21 cellular contexts compared by ENCODE assay signal in genomic region chr12:51357374-51358047, GRCh38. TPM values are rescaled to one million over a fixed set of nuclear protein-coding genes. Genes with fewer than 3 reads are reported as not detected.
DNase-seq lines count a peak whose midpoint lies in the region; ATAC-seq, FAIRE-seq and TF ChIP-seq lines count a peak whose summit lies in the region.
"Had no signal": no experiment of that assay in that cellular context is flagged by ENCODE, and none has a peak within 500 bp of the region (broad histone marks: within the 10 kb centered on the region; RNA-seq: fewer than 3 reads in every experiment).

No MANE protein-coding gene starts in this region.

- H3K9me3 Mint-ChIP-seq in activated T-helper 1 cell treated with anti-CD3 and anti-CD28 coated beads, Interleukin-12 subunit alpha, Interleukin-12 subunit beta, Interleukin-2, Interleukin-4 antibody, amounts not matched to agents 30 ng/mL and 10 ng/mL and 1 ng/mL, durations not matched to agents 14 hours and 24 hours and 36 hours, result no peaks in the 10 kb centered on the region
- H3K9me3 Mint-ChIP-seq: activated CD4-positive, alpha-beta T cell treated with anti-CD3 and anti-CD28 coated beads, Interleukin-2, amount 10 ng/mL, durations not matched to agents 7 days and 5 days; type B pancreatic cell had no signal

- H3K27me3 Mint-ChIP-seq in activated T-helper 1 cell treated with anti-CD3 and anti-CD28 coated beads, Interleukin-12 subunit alpha, Interleukin-12 subunit beta, Interleukin-2, Interleukin-4 antibody, amounts not matched to agents 30 ng/mL and 10 ng/mL and 1 ng/mL, durations not matched to agents 14 hours and 24 hours and 36 hours (ENCODE audit: insufficient read depth), result peaks cover 5% of the 10 kb centered on the region
- H3K27me3 Mint-ChIP-seq: activated CD4-positive, alpha-beta T cell treated with anti-CD3 and anti-CD28 coated beads, Interleukin-2, amount 10 ng/mL, durations not matched to agents 7 days and 5 days; type B pancreatic cell had no signal

- H3K4me3 Mint-ChIP-seq in activated T-helper 1 cell treated with anti-CD3 and anti-CD28 coated beads, Interleukin-12 subunit alpha, Interleukin-12 subunit beta, Interleukin-2, Interleukin-4 antibody, amounts not matched to agents 30 ng/mL and 10 ng/mL and 1 ng/mL, durations not matched to agents 14 hours and 24 hours and 36 hours, result peak overlapping the region; percentile 37
- H3K4me3 Mint-ChIP-seq: activated CD4-positive, alpha-beta T cell treated with anti-CD3 and anti-CD28 coated beads, Interleukin-2, amount 10 ng/mL, durations not matched to agents 7 days and 5 days; type B pancreatic cell had no signal

- peaks cover 11 to 69% (median 16%) of the 10 kb centered on the region in 10 experiments for H3K4me1 ChIP-seq in BLaER1 treated with 17β-estradiol and CSF1 and Interleukin-3, amounts not matched to agents 10 nM and 100 nM
- H3K4me1 ChIP-seq in small intestine (ENCODE audit: control insufficient read depth in 2 of 2, insufficient read depth in 1 of 2, low read depth in 1 of 2, low read length in 1 of 2), result no peaks in the 10 kb centered on the region
- no peaks in the 10 kb centered on the region for H3K4me1 ChIP-seq in left ventricle myocardium inferior

- WGBS in small intestine, 3 donors, result 80 to 95% (median 90%) methylated on average over 10 of the region's 10 CpGs

- TF ChIP-seq POLR2A in GM12892 (IDR thresholded peaks at IDR 0.05; ENCODE audit: low read depth, low read length), result peak; percentile 58; the same call in 1 of the 2 replicates

- H3K9me3 ChIP-seq in BLaER1 treated with 17β-estradiol and CSF1 and Interleukin-3, amounts not matched to agents 10 nM and 100 nM (replicated peaks in 1 of 11), result no peaks in the 10 kb centered on the region
- no peaks in the 10 kb centered on the region for H3K9me3 ChIP-seq in small intestine (ENCODE audit: control insufficient read depth, low read depth)
- H3K9me3 ChIP-seq in left ventricle myocardium inferior (replicated peaks), result no peaks in the 10 kb centered on the region
- H3K9me3 ChIP-seq: BE2C, body of pancreas had no signal

- H3K4me3 ChIP-seq in BLaER1 treated with 17β-estradiol and CSF1 and Interleukin-3, amounts not matched to agents 10 nM and 100 nM, result peak overlapping the region in 1 of 10 experiments; percentile 19; a peak in 1 of 20 replicates
- H3K4me3 ChIP-seq in small intestine (ENCODE audit: low read depth in 1 of 2, low read length in 2 of 2), result no peak overlapping the region
- no peak overlapping the region for H3K4me3 ChIP-seq in left ventricle myocardium inferior
- H3K4me3 ChIP-seq: body of pancreas had no signal

- TF ChIP-seq CTCF in left ventricle myocardium inferior (IDR thresholded peaks at IDR 0.05; ENCODE audit: borderline replicate concordance), result no peak

- H3K36me3 ChIP-seq in BLaER1 treated with 17β-estradiol and CSF1 and Interleukin-3, amounts not matched to agents 10 nM and 100 nM, result no peaks in the 10 kb centered on the region
- H3K36me3 ChIP-seq in small intestine (ENCODE audit: control insufficient read depth in 2 of 2, insufficient read depth in 2 of 2, low read length in 2 of 2) (peaks cover 2 to 38% of the 10 kb centered on the region in 2 donors), left ventricle myocardium inferior (no peaks in the 10 kb centered on the region)

- H4K20me1 ChIP-seq in BLaER1 treated with 17β-estradiol and CSF1 and Interleukin-3, amounts not matched to agents 10 nM and 100 nM, result no peaks in the 10 kb centered on the region

- H3K27me3 ChIP-seq in BLaER1 treated with 17β-estradiol and CSF1 and Interleukin-3, amounts not matched to agents 10 nM and 100 nM, result peaks cover 0 to 23% (median 0%) of the 10 kb centered on the region in 11 experiments; a peak in 7 of 22 replicates
- H3K27me3 ChIP-seq in small intestine (ENCODE audit: control insufficient read depth in 2 of 2, insufficient read depth in 2 of 2, low read length in 2 of 2), result no peaks in the 10 kb centered on the region
- H3K27me3 ChIP-seq in left ventricle myocardium inferior (ENCODE audit: low read depth), result peaks cover 7% of the 10 kb centered on the region
- H3K27me3 ChIP-seq: BE2C, body of pancreas had no signal

- H3K4me2 ChIP-seq in BLaER1 treated with 17β-estradiol and CSF1 and Interleukin-3, amounts not matched to agents 10 nM and 100 nM, result peak overlapping the region; percentile 55 to 95 (median 76)

- DNase-seq in GM12892 (ENCODE audit: insufficient read length) (no peak), small intestine (no peak), left ventricle myocardium inferior (no peak), NCI-H2196 treated with DMSO at 0.1 percent for 48 hours (lab: John Stamatoyannopoulos, UW; ENCODE audit: unreplicated experiment) (no peak)
- DNase-seq in activated T-helper 1 cell treated with anti-CD3 and anti-CD28 coated beads, Interleukin-12 subunit alpha, Interleukin-12 subunit beta, Interleukin-2, Interleukin-4 antibody, amounts not matched to agents 30 ng/mL and 10 ng/mL and 1 ng/mL, durations not matched to agents 14 hours and 24 hours and 36 hours (ENCODE audit: low spot score), result no peak
- DNase-seq: activated CD4-positive, alpha-beta T cell treated with anti-CD3 and anti-CD28 coated beads, Interleukin-2, amount 10 ng/mL, durations not matched to agents 7 days and 5 days; activated gamma-delta T cell treated with Interleukin-2 at 50 U/mL for 16 hours; BE2C; body of pancreas; DMS53; hypothalamus; NCI-H2081 treated with DMSO at 0.1 percent for 48 hours; NCI-H748 treated with DMSO at 0.1 percent for 48 hours; RPMI8226 had no signal

- H3K9ac ChIP-seq in BLaER1 treated with 17β-estradiol and CSF1 and Interleukin-3, amounts not matched to agents 10 nM and 100 nM, result peak overlapping the region in 4 of 11 experiments; percentile 1 to 64 (median 32); a peak in 5 of 22 replicates

- ATAC-seq in HG02623 (IDR thresholded peaks at IDR 0.05; ENCODE audit: unreplicated experiment) (peak; percentile 50), GM19397 (IDR thresholded peaks at IDR 0.05; ENCODE audit: unreplicated experiment) (no peak)
- ATAC-seq: body of pancreas had no signal

- H3K4me1 Mint-ChIP-seq in activated T-helper 1 cell treated with anti-CD3 and anti-CD28 coated beads, Interleukin-12 subunit alpha, Interleukin-12 subunit beta, Interleukin-2, Interleukin-4 antibody, amounts not matched to agents 30 ng/mL and 10 ng/mL and 1 ng/mL, durations not matched to agents 14 hours and 24 hours and 36 hours (ENCODE audit: low read depth), result peaks cover 19% of the 10 kb centered on the region

- intact Hi-C loops in activated T-helper 1 cell treated with anti-CD3 and anti-CD28 coated beads, Interleukin-12 subunit alpha, Interleukin-12 subunit beta, Interleukin-2, Interleukin-4 antibody, amounts not matched to agents 30 ng/mL and 10 ng/mL and 1 ng/mL, durations not matched to agents 14 hours and 24 hours and 36 hours (cut with micrococcal nuclease), result no loop called here
- intact Hi-C loops in left ventricle myocardium inferior (cut with micrococcal nuclease), result no loop called here

- peaks cover 5% of the 10 kb centered on the region for H3K36me3 Mint-ChIP-seq in activated T-helper 1 cell treated with anti-CD3 and anti-CD28 coated beads, Interleukin-12 subunit alpha, Interleukin-12 subunit beta, Interleukin-2, Interleukin-4 antibody, amounts not matched to agents 30 ng/mL and 10 ng/mL and 1 ng/mL, durations not matched to agents 14 hours and 24 hours and 36 hours (ENCODE audit: low read depth)
- H3K36me3 Mint-ChIP-seq: type B pancreatic cell had no signal

- FAIRE-seq in GM12892 (lab: Jason Lieb, UNC) (peak; percentile 85), small intestine (lab: Jason Lieb, UNC) (no peak)

- H3K27ac ChIP-seq in BLaER1 treated with 17β-estradiol and CSF1 and Interleukin-3, amounts not matched to agents 10 nM and 100 nM, result peak overlapping the region in 4 of 11 experiments; percentile 4 to 71 (median 53); a peak in 6 of 22 replicates
- H3K27ac ChIP-seq in small intestine (ENCODE audit: low read depth in 1 of 2, low read length in 1 of 2) (no peak overlapping the region), left ventricle myocardium inferior (replicated peaks) (no peak overlapping the region)
- H3K27ac ChIP-seq: body of pancreas had no signal

- H3K27ac Mint-ChIP-seq in activated T-helper 1 cell treated with anti-CD3 and anti-CD28 coated beads, Interleukin-12 subunit alpha, Interleukin-12 subunit beta, Interleukin-2, Interleukin-4 antibody, amounts not matched to agents 30 ng/mL and 10 ng/mL and 1 ng/mL, durations not matched to agents 14 hours and 24 hours and 36 hours, result peak overlapping the region; percentile 63
- H3K27ac Mint-ChIP-seq: type B pancreatic cell had no signal

RNA-seq across cellular contexts. Expression of gene CELA1, which starts 11.0 kb away (rescaled TPM):
- not detected for polyA plus RNA-seq in GM12892 (2012; ENCODE audit: missing spikeins)
- not detected in 2 replicates for total RNA-seq in activated T-helper 1 cell treated with anti-CD3 and anti-CD28 coated beads, Interleukin-12 subunit alpha, Interleukin-12 subunit beta, Interleukin-2, Interleukin-4 antibody, amounts not matched to agents 30 ng/mL and 10 ng/mL and 1 ng/mL, durations not matched to agents 14 hours and 24 hours and 36 hours
- polyA plus RNA-seq in small intestine, result not detected
- not detected for total RNA-seq in left ventricle myocardium inferior
- total RNA-seq: activated CD4-positive, alpha-beta T cell treated with anti-CD3 and anti-CD28 coated beads, Interleukin-2, amount 10 ng/mL, durations not matched to agents 7 days and 5 days; body of pancreas; dermis microvascular lymphatic vessel endothelial cell; fibroblast of lung; pulmonary artery endothelial cell had no signal
- polyA plus RNA-seq: fibroblast of lung had no signal

RNA-seq across cellular contexts. Expression of gene BIN2, which starts 33.5 kb away (rescaled TPM):
- 21.0 TPM for polyA plus RNA-seq in GM12892 (2012; ENCODE audit: missing spikeins)
- total RNA-seq in activated T-helper 1 cell treated with anti-CD3 and anti-CD28 coated beads, Interleukin-12 subunit alpha, Interleukin-12 subunit beta, Interleukin-2, Interleukin-4 antibody, amounts not matched to agents 30 ng/mL and 10 ng/mL and 1 ng/mL, durations not matched to agents 14 hours and 24 hours and 36 hours, result 40.9 and 43.3 TPM in 2 replicates
- 1 to 10 TPM; 1.6 to 5.4 (median 2.7) TPM for polyA plus RNA-seq in small intestine
- 1.6 TPM for total RNA-seq in left ventricle myocardium inferior
- total RNA-seq: dermis microvascular lymphatic vessel endothelial cell, fibroblast of lung, pulmonary artery endothelial cell had no signal
- polyA plus RNA-seq: fibroblast of lung had no signal

RNA-seq across cellular contexts. Expression of gene GALNT6, which starts 33.7 kb away (rescaled TPM):
- polyA plus RNA-seq in GM12892 (2012; ENCODE audit: missing spikeins), result 12.4 TPM
- total RNA-seq in activated T-helper 1 cell treated with anti-CD3 and anti-CD28 coated beads, Interleukin-12 subunit alpha, Interleukin-12 subunit beta, Interleukin-2, Interleukin-4 antibody, amounts not matched to agents 30 ng/mL and 10 ng/mL and 1 ng/mL, durations not matched to agents 14 hours and 24 hours and 36 hours, result 11.9 and 12.4 TPM in 2 replicates
- 10 to 100 TPM in 2 of 3 donors, 1 to 10 TPM in 1; 8.4 to 45.2 (median 20.3) TPM for polyA plus RNA-seq in small intestine
- total RNA-seq in left ventricle myocardium inferior, result 0.60 TPM

Comparison
In these comparisons a context has a peak if more than half of its experiments do, and no peak if none do; other contexts are left out.
1. RNA of gene BIN2, which starts 33.5 kb away (total RNA-seq): 40.9 to 43.3 TPM in activated T-helper 1 cell treated with anti-CD3 and anti-CD28 coated beads, Interleukin-12 subunit alpha, Interleukin-12 subunit beta, Interleukin-2, Interleukin-4 antibody, amounts not matched to agents 30 ng/mL and 10 ng/mL and 1 ng/mL, durations not matched to agents 14 hours and 24 hours and 36 hours; 1.6 TPM in left ventricle myocardium inferior (single experiment); every median in the first group is over 10 times any median in the second.